ENCODE assay signal across 9 cellular contexts in genomic region chr7:44735403-44736165, GRCh38. TPM values are rescaled to one million over a fixed set of nuclear protein-coding genes. Genes with fewer than 3 reads are reported as not detected.
DNase-seq lines count a peak whose midpoint lies in the region; ATAC-seq and TF ChIP-seq lines count a peak whose summit lies in the region.
"Had no signal": no experiment of that assay in that cellular context is flagged by ENCODE, and none has a peak within 500 bp of the region (broad histone marks: within the 10 kb centered on the region; RNA-seq: fewer than 3 reads in every experiment).

No MANE protein-coding gene starts in this region.

- no peak overlapping the region for H2BK5ac ChIP-seq in trophoblast cell (ENCODE audit: low read depth, low read length, poor library complexity)

- H3K36me3 ChIP-seq in trophoblast cell (ENCODE audit: control insufficient read depth in 1 of 2, insufficient read depth in 2 of 2, low read length in 2 of 2): no peaks in the 10 kb centered on the region

- TF ChIP-seq CTCF in GM13977 (IDR thresholded peaks at IDR 0.05; ENCODE audit: extremely low read depth, insufficient read depth, missing control alignments): no peak

- peak overlapping the region; percentile 65 for H3K27ac Mint-ChIP-seq in activated naive CD8-positive, alpha-beta T cell treated with anti-CD3 and anti-CD28 coated beads for 36 hours
- H3K27ac Mint-ChIP-seq: nephron had no signal

- no peak overlapping the region for H2AK5ac ChIP-seq in trophoblast cell (ENCODE audit: low read length)

- H2BK120ac ChIP-seq in trophoblast cell (ENCODE audit: insufficient read depth, low read length, poor library complexity): no peak overlapping the region

- peaks cover 12% of the 10 kb centered on the region for H3K4me1 Mint-ChIP-seq in activated naive CD8-positive, alpha-beta T cell treated with anti-CD3 and anti-CD28 coated beads for 36 hours
- H3K4me1 Mint-ChIP-seq: nephron had no signal

- H3K18ac ChIP-seq in trophoblast cell (ENCODE audit: low read length): no peak overlapping the region

- no peak overlapping the region for H3K27ac ChIP-seq in trophoblast cell (ENCODE audit: low read depth, low read length)

- no peaks in the 10 kb centered on the region for H3K79me2 ChIP-seq in trophoblast cell (ENCODE audit: control insufficient read depth, insufficient read depth, low read length, poor library complexity)

- H3K79me1 ChIP-seq in trophoblast cell (ENCODE audit: low read length): no peaks in the 10 kb centered on the region

- H4K12ac ChIP-seq in trophoblast cell (ENCODE audit: low read depth, low read length): no peak overlapping the region

- DNase-seq in LHCN-M2 (ENCODE audit: low read depth): peak; percentile 100
- peak; percentile 29 for DNase-seq in activated naive CD8-positive, alpha-beta T cell treated with anti-CD3 and anti-CD28 coated beads for 36 hours
- peak; percentile 92 to 96 for DNase-seq in trophoblast cell
- DNase-seq in GM13977 (ENCODE audit: low spot score): no peak
- no peak for DNase-seq in superior temporal gyrus (ENCODE audit: extremely low spot score)

- WGBS in trophoblast cell (ENCODE audit: extremely low coverage, insufficient coverage, insufficient read length): no CpG with 5 or more reads among the region's 5 CpGs

- H3K4me3 ChIP-seq in trophoblast cell (ENCODE audit: low read depth, low read length): no peak overlapping the region

- peaks cover 4% of the 10 kb centered on the region for H3K27me3 ChIP-seq in trophoblast cell (ENCODE audit: insufficient read depth, low read length)

- H4K8ac ChIP-seq in trophoblast cell (ENCODE audit: low read depth, low read length): no peak overlapping the region

- H3K9me3 ChIP-seq in trophoblast cell (ENCODE audit: insufficient read depth, low read depth, low read length): no peaks in the 10 kb centered on the region

- H4K91ac ChIP-seq in trophoblast cell (ENCODE audit: low read depth, low read length): no peak overlapping the region

- no peak overlapping the region for H2BK12ac ChIP-seq in trophoblast cell (ENCODE audit: low read length)

- H3K4me3 Mint-ChIP-seq in activated naive CD8-positive, alpha-beta T cell treated with anti-CD3 and anti-CD28 coated beads for 36 hours: no peak overlapping the region
- H3K4me3 Mint-ChIP-seq: nephron had no signal

- in situ Hi-C loops in GM13977 (cut with MboI; ENCODE audit: low pct_unique_long_range_greater_than_20kb, low sequenced_read_pairs, unreplicated experiment): no loop called here

- no peak overlapping the region for H3K9ac ChIP-seq in trophoblast cell (ENCODE audit: low read length)

- H3K27me3 Mint-ChIP-seq in activated naive CD8-positive, alpha-beta T cell treated with anti-CD3 and anti-CD28 coated beads for 36 hours: no peaks in the 10 kb centered on the region

- H3K14ac ChIP-seq in trophoblast cell (ENCODE audit: low read length): no peak overlapping the region

- no peaks in the 10 kb centered on the region for H3K9me3 Mint-ChIP-seq in activated naive CD8-positive, alpha-beta T cell treated with anti-CD3 and anti-CD28 coated beads for 36 hours
- H3K9me3 Mint-ChIP-seq: nephron had no signal

- no peak overlapping the region for H3K4me2 ChIP-seq in trophoblast cell (ENCODE audit: low read length)

- no peaks in the 10 kb centered on the region for H3K36me3 Mint-ChIP-seq in activated naive CD8-positive, alpha-beta T cell treated with anti-CD3 and anti-CD28 coated beads for 36 hours

- H3K4me1 ChIP-seq in trophoblast cell (ENCODE audit: control insufficient read depth in 1 of 2, insufficient read depth in 2 of 2, low read length in 2 of 2): no peaks in the 10 kb centered on the region

- peak; percentile 69 for ATAC-seq in GM18520 (IDR thresholded peaks at IDR 0.05; ENCODE audit: unreplicated experiment)
- no peak for ATAC-seq in GM19395 (IDR thresholded peaks at IDR 0.05; ENCODE audit: unreplicated experiment)
- ATAC-seq in HG03354 (IDR thresholded peaks at IDR 0.05; ENCODE audit: poor library complexity, severe bottlenecking, unreplicated experiment): no peak

- H3K23ac ChIP-seq in trophoblast cell (ENCODE audit: low read length): no peak overlapping the region

- H2AFZ ChIP-seq in trophoblast cell (ENCODE audit: insufficient read depth, low read length, poor library complexity): no peak overlapping the region

- no peak overlapping the region for H3K4ac ChIP-seq in trophoblast cell (ENCODE audit: low read depth, low read length)

RNA-seq across cellular contexts. Expression of gene ZMIZ2, which starts 13.1 kb away (rescaled TPM):
- total RNA-seq in LHCN-M2 (2014; rRNA removed): 25.0 and 26.7 TPM in 2 replicates
- polyA plus RNA-seq in LHCN-M2 (2012): 49.6 TPM
- 100 to 1,000 TPM; 116 to 122 TPM for total RNA-seq in activated naive CD8-positive, alpha-beta T cell treated with anti-CD3 and anti-CD28 coated beads for 36 hours
- polyA plus RNA-seq in trophoblast cell (2013): 27.0 and 27.4 TPM in 2 replicates

Comparison
In these comparisons a context has a peak if more than half of its experiments do, and no peak if none do; other contexts are left out.
1. DNase-seq: peak in LHCN-M2 (single experiment), activated naive CD8-positive, alpha-beta T cell treated with anti-CD3 and anti-CD28 coated beads for 36 hours (single experiment) and trophoblast cell (2 of 2); none in GM13977 (single experiment) and superior temporal gyrus (single experiment).